Comparison of ENCODE assay signal across 1 cellular context in the genomic region with DNA sequence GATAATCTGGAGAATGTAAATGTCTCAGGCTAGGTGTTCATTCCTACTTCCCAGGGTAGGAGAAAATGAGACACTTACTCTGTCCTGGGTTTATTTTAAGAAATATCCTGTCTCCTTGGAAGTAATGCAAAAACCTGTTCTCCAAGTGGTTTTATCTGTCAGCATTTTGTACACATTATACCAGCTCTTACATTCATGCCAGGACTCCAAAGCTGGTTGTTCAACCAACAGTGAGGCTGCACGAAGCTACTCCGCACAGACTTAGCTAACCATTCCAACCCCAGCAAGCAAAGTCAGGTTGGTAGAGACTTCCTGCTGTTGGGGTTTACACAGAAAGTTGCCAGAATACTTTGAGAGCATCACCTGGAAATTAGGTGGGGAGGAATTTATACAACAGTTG.
TF ChIP-seq lines count a peak whose summit lies in the region.

No MANE protein-coding gene starts in this region.

TF ChIP-seq in WTC11, 78 proteins besides CTCF, POLR2A, EP300 and RAD21 (continued from another document):
- no peak for TF ChIP-seq ETV6 (CRISPR knock-in tag; IDR thresholded peaks at IDR 0.05)
TF ChIP-seq in WTC11: peak in this region for 0.
